Comparison of ENCODE assay signal across 16 cellular contexts in the genomic region with DNA sequence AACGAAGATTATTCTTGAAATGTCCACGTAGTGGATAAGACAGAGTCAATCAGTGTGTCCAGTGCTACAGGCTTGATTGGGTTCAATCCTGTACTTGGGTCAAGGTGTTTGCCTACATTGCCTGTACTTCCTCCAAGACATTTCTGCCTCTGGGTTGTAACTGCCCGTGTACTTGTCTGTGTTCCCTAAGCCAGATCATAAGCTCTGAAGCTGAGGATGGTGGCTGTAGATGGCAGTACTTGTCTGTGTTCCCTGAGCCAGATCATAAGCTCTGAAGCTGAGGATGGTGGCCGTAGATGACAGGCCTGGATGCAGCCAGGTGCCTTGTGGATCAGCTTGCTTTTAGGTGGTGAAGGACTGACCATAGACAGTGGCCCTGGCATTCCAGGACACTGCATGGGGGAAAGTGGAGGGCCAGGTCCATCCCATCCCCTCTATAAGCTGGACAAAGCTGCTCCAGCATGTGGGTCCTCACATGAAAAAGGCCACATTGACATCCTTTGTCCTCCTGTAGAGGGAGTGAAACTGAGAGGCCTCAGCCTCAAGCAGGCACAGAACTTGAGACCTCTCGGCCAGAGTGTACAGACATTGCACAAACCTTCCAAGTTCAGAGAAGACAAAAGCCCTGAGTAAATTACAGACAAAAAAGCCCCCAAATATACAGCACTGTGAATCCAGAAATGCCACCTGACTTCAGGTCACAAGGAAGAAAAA. TPM values are rescaled to one million over a fixed set of nuclear protein-coding genes. Genes with fewer than 3 reads are reported as not detected.
DNase-seq lines count a peak whose midpoint lies in the region; ATAC-seq, FAIRE-seq and TF ChIP-seq lines count a peak whose summit lies in the region.
"Had no signal": no experiment of that assay in that cellular context is flagged by ENCODE, and none has a peak within 500 bp of the region (broad histone marks: within the 10 kb centered on the region; RNA-seq: fewer than 3 reads in every experiment).

No MANE protein-coding gene starts in this region.

- ATAC-seq in HepG2 (peak; percentile 8; the same call in 2 of the 3 replicates), right lobe of liver (no peak), RWPE2 (ENCODE audit: low read depth) (no peak), HG03354 (IDR thresholded peaks at IDR 0.05; ENCODE audit: poor library complexity, severe bottlenecking, unreplicated experiment) (no peak), HG03520 (IDR thresholded peaks at IDR 0.05; ENCODE audit: unreplicated experiment) (no peak), HG03159 (IDR thresholded peaks at IDR 0.05; ENCODE audit: unreplicated experiment) (no peak)

- no peak for TF ChIP-seq EP300 in HepG2 (IDR thresholded peaks at IDR 0.05; ENCODE audit: low read depth in 2 of 2, low read length in 2 of 2)
- no peak for TF ChIP-seq EP300 in HepG2 (CRISPR knock-in tag; IDR thresholded peaks at IDR 0.05; ENCODE audit: borderline replicate concordance)
- TF ChIP-seq EP300 in H1 (IDR thresholded peaks at IDR 0.05; ENCODE audit: borderline replicate concordance in 1 of 2, low read depth in 2 of 2, low read length in 2 of 2) = no peak

- no peak overlapping the region for H2BK20ac ChIP-seq in H1 (ENCODE audit: low read length)

- no peak overlapping the region; the same call in 1 of the 2 replicates for H2BK5ac ChIP-seq in H1 (ENCODE audit: low read depth, low read length)

- FAIRE-seq in HepG2 (lab: Jason Lieb, UNC) (no peak), H1 (lab: Jason Lieb, UNC) (no peak)
- FAIRE-seq: TTC549 had no signal

- 76% methylated on average over 4 of the region's 5 CpGs for WGBS in HepG2 (ENCODE audit: low lambda C conversion rate)
- WGBS in right lobe of liver (ENCODE audit: insufficient coverage, low coverage, low lambda C conversion rate, missing lambda C conversion rate) = 50% methylated on average over 3 of the region's 5 CpGs
- WGBS in H1 (ENCODE audit: extremely low coverage in 1 of 2, insufficient coverage in 1 of 2, insufficient read length in 1 of 2, insufficient replicate concordance in 2 of 2, low coverage in 1 of 2, low lambda C conversion rate in 2 of 2, missing lambda C conversion rate in 1 of 2), 2 experiments = 93% methylated on average over 5 of the region's 5 CpGs; no CpG with 5 or more reads in 1 of the 2 experiments

- in situ Hi-C loops in HepG2 (cut with HindIII; ENCODE audit: extremely low pct_ligation_motif_present, low pct_unique_long_range_greater_than_20kb) = no loop called here

- TF ChIP-seq CTCF in HepG2 (CRISPR knock-in tag; IDR thresholded peaks at IDR 0.05) (peak; percentile 37), right lobe of liver (IDR thresholded peaks at IDR 0.05) (no peak), RWPE2 (IDR thresholded peaks at IDR 0.05; ENCODE audit: poor library complexity, severe bottlenecking) (no peak), H1 (IDR thresholded peaks at IDR 0.05; ENCODE audit: control extremely low read depth in 1 of 3, insufficient read depth in 1 of 3, low read depth in 1 of 3, low read length in 3 of 3) (no peak)

- no peak overlapping the region for H3K56ac ChIP-seq in H1 (replicated peaks; ENCODE audit: insufficient read length, low read depth, low read length)

- no peak overlapping the region for H2BK15ac ChIP-seq in H1 (ENCODE audit: low read length)

- TF ChIP-seq RAD21 in HepG2 (CRISPR knock-in tag; IDR thresholded peaks at IDR 0.05) = no peak
- no peak for TF ChIP-seq RAD21 in H1 (IDR thresholded peaks at IDR 0.05 in 1 of 2, conservative IDR thresholded peaks at IDR 0.05 in 1 of 2; ENCODE audit: low read depth in 2 of 2, low read length in 2 of 2)

- peaks cover 10 to 36% of the 10 kb centered on the region in 2 experiments; a peak in 4 of 5 replicates for H3K36me3 ChIP-seq in HepG2 (replicated peaks in 1 of 2; ENCODE audit: control insufficient read depth in 1 of 2, insufficient read depth in 2 of 2, low read length in 2 of 2)
- peaks cover 0 to 15% (median 8%) of the 10 kb centered on the region in 4 donors for H3K36me3 ChIP-seq in right lobe of liver
- peaks cover 45% of the 10 kb centered on the region for H3K36me3 ChIP-seq in RWPE2 (ENCODE audit: low read depth)
- H3K36me3 ChIP-seq in H1 (ENCODE audit: control insufficient read depth in 2 of 4, insufficient read depth in 4 of 4, low read length in 3 of 4) = peaks cover 6 to 31% (median 17%) of the 10 kb centered on the region in 4 experiments; a peak in 6 of 8 replicates

- H2BK120ac ChIP-seq in H1 (replicated peaks; ENCODE audit: low read depth, low read length) = no peak overlapping the region

- H4K5ac ChIP-seq in H1 (ENCODE audit: insufficient read length, low read depth, low read length) = no peak overlapping the region

- H3K4me3 ChIP-seq in HepG2 (replicated peaks in 1 of 3; ENCODE audit: insufficient read depth in 1 of 3, low read depth in 2 of 3, low read length in 3 of 3) (no peak overlapping the region), right lobe of liver (no peak overlapping the region), RWPE2 (ENCODE audit: severe bottlenecking) (no peak overlapping the region), H1 (ENCODE audit: extremely low read depth in 1 of 4, insufficient read depth in 2 of 4, low read depth in 3 of 4, low read length in 4 of 4) (no peak overlapping the region)

- no peak overlapping the region for H3K23ac ChIP-seq in H1 (ENCODE audit: insufficient read length)

- H3K4me1 ChIP-seq in HepG2 (ENCODE audit: insufficient read depth, low read length) = peaks cover 30% of the 10 kb centered on the region
- H3K4me1 ChIP-seq in right lobe of liver = peaks cover 0 to 7% (median 3%) of the 10 kb centered on the region in 4 donors
- peaks cover 4% of the 10 kb centered on the region for H3K4me1 ChIP-seq in RWPE2 (ENCODE audit: insufficient read depth, poor library complexity, severe bottlenecking)
- H3K4me1 ChIP-seq in H1 (replicated peaks in 1 of 4; ENCODE audit: control insufficient read depth in 3 of 4, insufficient read depth in 4 of 4, low read length in 3 of 4) = peaks cover 0 to 12% (median 3%) of the 10 kb centered on the region in 4 experiments; a peak in 4 of 7 replicates

- H3K9ac ChIP-seq in HepG2 (ENCODE audit: insufficient read depth, low read depth, low read length) (no peak overlapping the region), H1 (replicated peaks in 1 of 4; ENCODE audit: extremely low read depth in 1 of 4, low read depth in 3 of 4, low read length in 3 of 4) (no peak overlapping the region; a peak in 2 of 7 replicates)

- H2BK12ac ChIP-seq in H1 (ENCODE audit: low read depth, low read length) = no peak overlapping the region

- no peak overlapping the region for H3K4me2 ChIP-seq in HepG2 (ENCODE audit: low read depth, low read length)
- H3K4me2 ChIP-seq in H1 (ENCODE audit: insufficient read depth in 1 of 2, low read depth in 2 of 2, low read length in 2 of 2) = no peak overlapping the region; a peak in 1 of 4 replicates

- BruUV-seq in HepG2 (replicated peaks; lab: Mats Ljungman, UMichigan) = no TSS peak

- H4K8ac ChIP-seq in H1 (ENCODE audit: extremely low read depth, insufficient read depth, low read length) = no peak overlapping the region

- peaks cover 14% of the 10 kb centered on the region for H3K23me2 ChIP-seq in H1 (ENCODE audit: low read depth, low read length)

- H3K79me2 ChIP-seq in HepG2 (ENCODE audit: insufficient read depth, low read length) (peaks cover 16% of the 10 kb centered on the region), H1 (ENCODE audit: control insufficient read depth in 1 of 2, insufficient read depth in 2 of 2, low read length in 2 of 2) (peaks cover 0 to 16% of the 10 kb centered on the region in 2 experiments; a peak in 2 of 4 replicates)

- H4K20me1 ChIP-seq in HepG2 (ENCODE audit: insufficient read depth, low read length) (no peaks in the 10 kb centered on the region), H1 (replicated peaks in 1 of 2; ENCODE audit: control insufficient read depth in 1 of 2, insufficient read depth in 2 of 2, low read length in 2 of 2) (peaks cover 0 to 5% of the 10 kb centered on the region in 2 experiments)

- intact Hi-C loops in HepG2 (cut with micrococcal nuclease; ENCODE audit: unreplicated experiment) = loop anchor here (2.0 kb wide), 1 partner anchor 25 kb away; no protein-coding TSS in a partner anchor
- intact Hi-C loops in right lobe of liver (cut with DNase I) = no loop called here

- DNase-seq in HepG2 (ENCODE audit: low spot score) = no peak
- no peak for DNase-seq in right lobe of liver
- peak; percentile 28 for DNase-seq in RWPE2 (ENCODE audit: low spot score)
- DNase-seq in H1 (ENCODE audit: low read depth in 1 of 2, low spot score in 2 of 2) = no peak
- no peak for DNase-seq in NCI-H526 treated with DMSO at 0.1 percent for 48 hours (lab: John Stamatoyannopoulos, UW)
- DNase-seq: amniotic stem cell, COR-L47, NCI-H748 treated with DMSO at 0.1 percent for 48 hours had no signal

- H4K91ac ChIP-seq in H1 (replicated peaks; ENCODE audit: insufficient read length, low read length) = peak overlapping the region; percentile 20

- no peak overlapping the region; the same call in 1 of the 2 replicates for H2AK5ac ChIP-seq in H1 (ENCODE audit: low read depth, low read length)

- H3K79me1 ChIP-seq in H1 (ENCODE audit: low read depth, low read length) = peaks cover 9% of the 10 kb centered on the region

- no peak overlapping the region for H3K4ac ChIP-seq in H1 (replicated peaks; ENCODE audit: insufficient read length, low read depth, low read length)

- TF ChIP-seq POLR2A in HepG2 (IDR thresholded peaks at IDR 0.05; ENCODE audit: insufficient read depth in 1 of 2, low read depth in 2 of 2, low read length in 2 of 2) (no peak), right lobe of liver (IDR thresholded peaks at IDR 0.05) (no peak), H1 (IDR thresholded peaks at IDR 0.05; ENCODE audit: control extremely low read depth in 1 of 2, low read depth in 2 of 2, low read length in 2 of 2) (no peak)

- H3K27ac ChIP-seq in HepG2 (ENCODE audit: extremely low read length, insufficient read depth, low read length) (peak overlapping the region; percentile 1), right lobe of liver (no peak overlapping the region), RWPE2 (ENCODE audit: poor library complexity, severe bottlenecking) (no peak overlapping the region), H1 (ENCODE audit: low read depth, low read length) (no peak overlapping the region)

- H2AFZ ChIP-seq in HepG2 (ENCODE audit: low read length) (no peak overlapping the region), H1 (ENCODE audit: low read length) (no peak overlapping the region)

- POLR2A ChIA-PET in HepG2 (lab: Yijun Ruan, JAX) (interaction anchor here (2.0 to 2.8 kb wide), 3 partner anchors 9 to 38 kb away, joined by 10 to 18 read pairs (median 15); partner anchors contain the start of genes EXOSC10 and MASP2), H1 (lab: Charles Lee; ENCODE audit: partially characterized antibody) (interaction anchor here (0.6 to 6.5 kb wide), 7 partner anchors 9 to 121 kb away, joined by 3 to 44 read pairs (median 4); no protein-coding TSS in a partner anchor)

- H3K9me3 ChIP-seq in HepG2 (ENCODE audit: low read length) = no peaks in the 10 kb centered on the region
- H3K9me3 ChIP-seq in right lobe of liver = no peaks in the 10 kb centered on the region
- H3K9me3 ChIP-seq in RWPE2 (ENCODE audit: severe bottlenecking) = no peaks in the 10 kb centered on the region
- H3K9me3 ChIP-seq in H1 (ENCODE audit: insufficient read depth in 2 of 2, low read depth in 1 of 2, low read length in 1 of 2) = no peaks in the 10 kb centered on the region

- H3K27me3 ChIP-seq in HepG2 (ENCODE audit: control insufficient read depth in 1 of 2, insufficient read depth in 2 of 2, low read length in 2 of 2) = no peaks in the 10 kb centered on the region; a peak in 1 of 5 replicates
- H3K27me3 ChIP-seq in right lobe of liver = no peaks in the 10 kb centered on the region
- H3K27me3 ChIP-seq in RWPE2 (ENCODE audit: insufficient read depth, poor library complexity, severe bottlenecking) = no peaks in the 10 kb centered on the region
- H3K27me3 ChIP-seq in H1 (replicated peaks in 1 of 4; ENCODE audit: control insufficient read depth in 3 of 4, extremely low read depth in 1 of 4, insufficient read depth in 3 of 4, low read length in 3 of 4) = no peaks in the 10 kb centered on the region; a peak in 1 of 7 replicates

- no peak overlapping the region for H3K18ac ChIP-seq in H1 (ENCODE audit: extremely low read depth, low read length)

- CTCF ChIA-PET in HepG2 (lab: Yijun Ruan, JAX; ENCODE audit: low intra/inter-chr PET ratio, low total read pairs) (no interaction called here), H1 (lab: Charles Lee; ENCODE audit: partially characterized antibody) (interaction anchor here (0.6 to 8.6 kb wide), 12 partner anchors 8 to 1772 kb away, joined by 3 to 115 read pairs (median 4); no protein-coding TSS in a partner anchor)

- H3K14ac ChIP-seq in H1 (ENCODE audit: insufficient read length) = no peak overlapping the region

RNA-seq across cellular contexts. Expression of gene SRM, which starts 2.0 kb away (rescaled TPM):
- total RNA-seq in HepG2 (2016; rRNA removed; fragmentation: Illumina TruSeq; extraction: Trizol) = 30.3 and 31.8 TPM in 2 replicates
- total RNA-seq in HepG2 (2016; cell fraction: cytosol; rRNA removed; fragmentation: Illumina TruSeq; extraction: Trizol; ENCODE audit: low read depth) = 135 and 147 TPM in 2 replicates
- 25.7 and 30.7 TPM in 2 replicates for total RNA-seq in HepG2 (2016; cell fraction: insoluble cytoplasmic fraction; rRNA removed; fragmentation: Illumina TruSeq; extraction: Trizol)
- total RNA-seq in HepG2 (2016; cell fraction: membrane; rRNA removed; fragmentation: Illumina TruSeq; extraction: Trizol) = 114 and 136 TPM in 2 replicates
- 26.5 and 27.5 TPM in 2 replicates for total RNA-seq in HepG2 (2016; cell fraction: nucleus; rRNA removed; fragmentation: Illumina TruSeq; extraction: Trizol)
- 27.9 and 28.9 TPM in 2 replicates for polyA plus RNA-seq in HepG2 (2011; rRNA removed)
- polyA plus RNA-seq in HepG2 (2011; cell fraction: cytosol; rRNA removed) = 31.9 and 46.3 TPM in 2 replicates
- polyA plus RNA-seq in HepG2 (2011; cell fraction: nucleus; rRNA removed) = 45.6 and 49.3 TPM in 2 replicates
- 65.4 and 89.3 TPM in 2 replicates for polyA plus RNA-seq in HepG2 (2012)
- 838 and 884 TPM in 2 replicates for polyA plus RNA-seq in HepG2 (2016; cell fraction: cytosol; fragmentation: Illumina TruSeq; extraction: Trizol; ENCODE audit: low read depth)
- polyA plus RNA-seq in HepG2 (2016; cell fraction: insoluble cytoplasmic fraction; fragmentation: Illumina TruSeq; extraction: Trizol; ENCODE audit: low read depth) = 117 and 162 TPM in 2 replicates
- polyA plus RNA-seq in HepG2 (2016; cell fraction: membrane; fragmentation: Illumina TruSeq; extraction: Trizol; ENCODE audit: low read depth) = 559 and 572 TPM in 2 replicates
- 139 and 141 TPM in 2 replicates for polyA plus RNA-seq in HepG2 (2016; cell fraction: nucleus; fragmentation: Illumina TruSeq; extraction: Trizol; ENCODE audit: insufficient read depth, low read depth)
- polyA minus RNA-seq in HepG2 (2011; rRNA and poly(A)+ RNA removed; ENCODE audit: low replicate concordance) = 88.7 and 179 TPM in 2 replicates
- polyA minus RNA-seq in HepG2 (2011; cell fraction: cytosol; rRNA and poly(A)+ RNA removed) = 52.4 and 61.3 TPM in 2 replicates
- 19.2 and 22.9 TPM in 2 replicates for polyA minus RNA-seq in HepG2 (2011; cell fraction: nucleus; rRNA and poly(A)+ RNA removed)
- 10 to 100 TPM; 24.3 to 72.8 (median 31.6) TPM for total RNA-seq in right lobe of liver
- total RNA-seq in H1 (2021; fragmentation: NEBNext Ultra II Directional; extraction: Animal tissue kit (Norgen Biotek cat#: 25700)) = 206 and 208 TPM in 2 replicates
- polyA plus RNA-seq in H1 (2011; rRNA removed) = 110 and 182 TPM in 2 replicates
- polyA plus RNA-seq in H1 (2011; cell fraction: cytosol; rRNA removed) = 94.1 TPM
- 133 TPM for polyA plus RNA-seq in H1 (2011; cell fraction: nucleus; rRNA removed)
- 123 to 274 TPM (median 235 TPM) in 4 replicates for polyA plus RNA-seq in H1 (2012, experiment 1 of 2)
- 289 TPM for polyA plus RNA-seq in H1 (2012, experiment 2 of 2)
- polyA plus RNA-seq in H1 (2013, experiment 1 of 2) = 291 TPM
- polyA plus RNA-seq in H1 (2013, experiment 2 of 2) = 264 TPM
- 78.0 and 108 TPM in 2 replicates for polyA minus RNA-seq in H1 (2011; rRNA and poly(A)+ RNA removed)
- polyA minus RNA-seq in H1 (2011; cell fraction: cytosol; rRNA and poly(A)+ RNA removed) = 134 TPM
- polyA minus RNA-seq in H1 (2011; cell fraction: nucleus; rRNA and poly(A)+ RNA removed) = 86.5 TPM

RNA-seq across cellular contexts. Expression of gene MASP2, which starts 14.8 kb away (rescaled TPM):
- total RNA-seq in HepG2 (2016; rRNA removed; fragmentation: Illumina TruSeq; extraction: Trizol) = 3.7 and 7.1 TPM in 2 replicates
- total RNA-seq in HepG2 (2016; cell fraction: cytosol; rRNA removed; fragmentation: Illumina TruSeq; extraction: Trizol; ENCODE audit: low read depth) = 4.0 and 4.1 TPM in 2 replicates
- 3.6 and 8.1 TPM in 2 replicates for total RNA-seq in HepG2 (2016; cell fraction: insoluble cytoplasmic fraction; rRNA removed; fragmentation: Illumina TruSeq; extraction: Trizol)
- total RNA-seq in HepG2 (2016; cell fraction: membrane; rRNA removed; fragmentation: Illumina TruSeq; extraction: Trizol) = 4.8 TPM in 2 replicates
- 5.4 and 6.7 TPM in 2 replicates for total RNA-seq in HepG2 (2016; cell fraction: nucleus; rRNA removed; fragmentation: Illumina TruSeq; extraction: Trizol)
- 11.8 and 16.7 TPM in 2 replicates for polyA plus RNA-seq in HepG2 (2011; rRNA removed)
- 10.8 and 16.3 TPM in 2 replicates for polyA plus RNA-seq in HepG2 (2011; cell fraction: cytosol; rRNA removed)
- polyA plus RNA-seq in HepG2 (2011; cell fraction: nucleus; rRNA removed) = 17.0 and 17.1 TPM in 2 replicates
- 6.6 and 7.0 TPM in 2 replicates for polyA plus RNA-seq in HepG2 (2012)
- 4.2 and 4.5 TPM in 2 replicates for polyA plus RNA-seq in HepG2 (2016; cell fraction: cytosol; fragmentation: Illumina TruSeq; extraction: Trizol; ENCODE audit: low read depth)
- 5.6 and 6.9 TPM in 2 replicates for polyA plus RNA-seq in HepG2 (2016; cell fraction: insoluble cytoplasmic fraction; fragmentation: Illumina TruSeq; extraction: Trizol; ENCODE audit: low read depth)
- polyA plus RNA-seq in HepG2 (2016; cell fraction: membrane; fragmentation: Illumina TruSeq; extraction: Trizol; ENCODE audit: low read depth) = 5.1 and 5.7 TPM in 2 replicates
- 23.4 and 24.9 TPM in 2 replicates for polyA plus RNA-seq in HepG2 (2016; cell fraction: nucleus; fragmentation: Illumina TruSeq; extraction: Trizol; ENCODE audit: insufficient read depth, low read depth)
- polyA minus RNA-seq in HepG2 (2011; rRNA and poly(A)+ RNA removed; ENCODE audit: low replicate concordance) = 1.6 and 14.9 TPM in 2 replicates
- 5.7 and 6.9 TPM in 2 replicates for polyA minus RNA-seq in HepG2 (2011; cell fraction: cytosol; rRNA and poly(A)+ RNA removed)
- polyA minus RNA-seq in HepG2 (2011; cell fraction: nucleus; rRNA and poly(A)+ RNA removed) = 9.3 and 9.4 TPM in 2 replicates
- total RNA-seq in right lobe of liver = 100 to 1,000 TPM; 144 to 222 (median 185) TPM
- 0.90 and 1.2 TPM in 2 replicates for total RNA-seq in H1 (2021; fragmentation: NEBNext Ultra II Directional; extraction: Animal tissue kit (Norgen Biotek cat#: 25700))
- 0.54 and 0.78 TPM in 2 replicates for polyA plus RNA-seq in H1 (2011; rRNA removed)
- polyA plus RNA-seq in H1 (2011; cell fraction: cytosol; rRNA removed) = 0.43 TPM
- 2.1 TPM for polyA plus RNA-seq in H1 (2011; cell fraction: nucleus; rRNA removed)
- polyA plus RNA-seq in H1 (2012, experiment 1 of 2) = 2.7 to 2.9 TPM (median 2.8 TPM) in 4 replicates
- 0.77 TPM for polyA plus RNA-seq in H1 (2012, experiment 2 of 2)
- polyA plus RNA-seq in H1 (2013, experiment 1 of 2) = 0.61 TPM
- polyA plus RNA-seq in H1 (2013, experiment 2 of 2) = 0.72 TPM
- 0.29 and 0.63 TPM in 2 replicates for polyA minus RNA-seq in H1 (2011; rRNA and poly(A)+ RNA removed)
- polyA minus RNA-seq in H1 (2011; cell fraction: cytosol; rRNA and poly(A)+ RNA removed) = not detected
- 1.2 TPM for polyA minus RNA-seq in H1 (2011; cell fraction: nucleus; rRNA and poly(A)+ RNA removed)
- total RNA-seq: epithelial cell of proximal tubule, LHCN-M2, subcutaneous adipose tissue had no signal
- polyA plus RNA-seq: neural cell had no signal

RNA-seq across cellular contexts. Expression of gene EXOSC10, which starts 37.9 kb away (rescaled TPM):
- total RNA-seq in HepG2 (2016; rRNA removed; fragmentation: Illumina TruSeq; extraction: Trizol) (67.6 and 68.7 TPM in 2 replicates), right lobe of liver (10 to 100 TPM; 13.4 to 32.4 (median 20.7) TPM)
- 16.6 and 19.3 TPM in 2 replicates for total RNA-seq in HepG2 (2016; cell fraction: cytosol; rRNA removed; fragmentation: Illumina TruSeq; extraction: Trizol; ENCODE audit: low read depth)
- total RNA-seq in HepG2 (2016; cell fraction: insoluble cytoplasmic fraction; rRNA removed; fragmentation: Illumina TruSeq; extraction: Trizol) = 64.1 and 68.9 TPM in 2 replicates
- total RNA-seq in HepG2 (2016; cell fraction: membrane; rRNA removed; fragmentation: Illumina TruSeq; extraction: Trizol) = 19.3 and 22.8 TPM in 2 replicates
- 56.2 and 67.2 TPM in 2 replicates for total RNA-seq in HepG2 (2016; cell fraction: nucleus; rRNA removed; fragmentation: Illumina TruSeq; extraction: Trizol)
- polyA plus RNA-seq in HepG2 (2011; rRNA removed) (37.4 and 48.4 TPM in 2 replicates), H1 (2011; rRNA removed) (44.1 and 57.9 TPM in 2 replicates)
- 33.5 and 35.4 TPM in 2 replicates for polyA plus RNA-seq in HepG2 (2011; cell fraction: cytosol; rRNA removed)
- polyA plus RNA-seq in HepG2 (2011; cell fraction: nucleus; rRNA removed) = 128 and 156 TPM in 2 replicates
- polyA plus RNA-seq in HepG2 (2012) = 38.0 and 43.1 TPM in 2 replicates
- 7.9 and 8.4 TPM in 2 replicates for polyA plus RNA-seq in HepG2 (2016; cell fraction: cytosol; fragmentation: Illumina TruSeq; extraction: Trizol; ENCODE audit: low read depth)
- 64.7 and 72.3 TPM in 2 replicates for polyA plus RNA-seq in HepG2 (2016; cell fraction: insoluble cytoplasmic fraction; fragmentation: Illumina TruSeq; extraction: Trizol; ENCODE audit: low read depth)
- 9.4 and 13.9 TPM in 2 replicates for polyA plus RNA-seq in HepG2 (2016; cell fraction: membrane; fragmentation: Illumina TruSeq; extraction: Trizol; ENCODE audit: low read depth)
- 144 and 154 TPM in 2 replicates for polyA plus RNA-seq in HepG2 (2016; cell fraction: nucleus; fragmentation: Illumina TruSeq; extraction: Trizol; ENCODE audit: insufficient read depth, low read depth)
- polyA minus RNA-seq in HepG2 (2011; rRNA and poly(A)+ RNA removed; ENCODE audit: low replicate concordance) = 34.2 and 70.1 TPM in 2 replicates
- 21.7 and 22.2 TPM in 2 replicates for polyA minus RNA-seq in HepG2 (2011; cell fraction: cytosol; rRNA and poly(A)+ RNA removed)
- 95.5 and 98.0 TPM in 2 replicates for polyA minus RNA-seq in HepG2 (2011; cell fraction: nucleus; rRNA and poly(A)+ RNA removed)
- total RNA-seq in H1 (2021; fragmentation: NEBNext Ultra II Directional; extraction: Animal tissue kit (Norgen Biotek cat#: 25700)) = 77.3 and 86.1 TPM in 2 replicates
- 71.8 TPM for polyA plus RNA-seq in H1 (2011; cell fraction: cytosol; rRNA removed)
- polyA plus RNA-seq in H1 (2011; cell fraction: nucleus; rRNA removed) = 104 TPM
- polyA plus RNA-seq in H1 (2012, experiment 1 of 2) = 68.8 to 78.7 TPM (median 73.7 TPM) in 4 replicates
- polyA plus RNA-seq in H1 (2012, experiment 2 of 2) = 13.8 TPM
- polyA plus RNA-seq in H1 (2013, experiment 1 of 2) = 55.9 TPM
- polyA plus RNA-seq in H1 (2013, experiment 2 of 2) = 52.2 TPM
- polyA minus RNA-seq in H1 (2011; rRNA and poly(A)+ RNA removed) = 66.7 and 90.4 TPM in 2 replicates
- polyA minus RNA-seq in H1 (2011; cell fraction: cytosol; rRNA and poly(A)+ RNA removed) = 33.6 TPM
- 74.2 TPM for polyA minus RNA-seq in H1 (2011; cell fraction: nucleus; rRNA and poly(A)+ RNA removed)

RNA-seq across cellular contexts. Expression of gene TARDBP, which starts 49.4 kb away (rescaled TPM):
- total RNA-seq in HepG2 (2016; rRNA removed; fragmentation: Illumina TruSeq; extraction: Trizol) = 62.4 and 159 TPM in 2 replicates
- 18.0 and 22.2 TPM in 2 replicates for total RNA-seq in HepG2 (2016; cell fraction: cytosol; rRNA removed; fragmentation: Illumina TruSeq; extraction: Trizol; ENCODE audit: low read depth)
- total RNA-seq in HepG2 (2016; cell fraction: insoluble cytoplasmic fraction; rRNA removed; fragmentation: Illumina TruSeq; extraction: Trizol) = 61.9 and 166 TPM in 2 replicates
- total RNA-seq in HepG2 (2016; cell fraction: membrane; rRNA removed; fragmentation: Illumina TruSeq; extraction: Trizol) = 44.5 and 57.9 TPM in 2 replicates
- total RNA-seq in HepG2 (2016; cell fraction: nucleus; rRNA removed; fragmentation: Illumina TruSeq; extraction: Trizol) = 75.1 and 75.6 TPM in 2 replicates
- polyA plus RNA-seq in HepG2 (2011; rRNA removed) = 78.1 and 93.0 TPM in 2 replicates
- 52.7 and 80.2 TPM in 2 replicates for polyA plus RNA-seq in HepG2 (2011; cell fraction: cytosol; rRNA removed)
- polyA plus RNA-seq in HepG2 (2011; cell fraction: nucleus; rRNA removed) = 205 and 230 TPM in 2 replicates
- polyA plus RNA-seq in HepG2 (2012) = 127 and 172 TPM in 2 replicates
- 10.2 and 11.3 TPM in 2 replicates for polyA plus RNA-seq in HepG2 (2016; cell fraction: cytosol; fragmentation: Illumina TruSeq; extraction: Trizol; ENCODE audit: low read depth)
- 370 and 411 TPM in 2 replicates for polyA plus RNA-seq in HepG2 (2016; cell fraction: insoluble cytoplasmic fraction; fragmentation: Illumina TruSeq; extraction: Trizol; ENCODE audit: low read depth)
- 38.9 and 43.1 TPM in 2 replicates for polyA plus RNA-seq in HepG2 (2016; cell fraction: membrane; fragmentation: Illumina TruSeq; extraction: Trizol; ENCODE audit: low read depth)
- polyA plus RNA-seq in HepG2 (2016; cell fraction: nucleus; fragmentation: Illumina TruSeq; extraction: Trizol; ENCODE audit: insufficient read depth, low read depth) = 236 and 265 TPM in 2 replicates
- polyA minus RNA-seq in HepG2 (2011; rRNA and poly(A)+ RNA removed; ENCODE audit: low replicate concordance) = 37.3 and 69.3 TPM in 2 replicates
- 75.8 and 85.2 TPM in 2 replicates for polyA minus RNA-seq in HepG2 (2011; cell fraction: cytosol; rRNA and poly(A)+ RNA removed)
- 227 and 240 TPM in 2 replicates for polyA minus RNA-seq in HepG2 (2011; cell fraction: nucleus; rRNA and poly(A)+ RNA removed)
- 10 to 100 TPM; 57.2 to 84.4 (median 73.8) TPM for total RNA-seq in right lobe of liver
- 232 and 240 TPM in 2 replicates for total RNA-seq in H1 (2021; fragmentation: NEBNext Ultra II Directional; extraction: Animal tissue kit (Norgen Biotek cat#: 25700))
- 121 and 144 TPM in 2 replicates for polyA plus RNA-seq in H1 (2011; rRNA removed)
- 216 TPM for polyA plus RNA-seq in H1 (2011; cell fraction: cytosol; rRNA removed)
- polyA plus RNA-seq in H1 (2011; cell fraction: nucleus; rRNA removed) = 92.6 TPM
- polyA plus RNA-seq in H1 (2012, experiment 1 of 2) = 239 to 401 TPM (median 318 TPM) in 4 replicates
- 40.2 TPM for polyA plus RNA-seq in H1 (2012, experiment 2 of 2)
- polyA plus RNA-seq in H1 (2013, experiment 1 of 2) = 183 TPM
- 175 TPM for polyA plus RNA-seq in H1 (2013, experiment 2 of 2)
- 122 and 124 TPM in 2 replicates for polyA minus RNA-seq in H1 (2011; rRNA and poly(A)+ RNA removed)
- 148 TPM for polyA minus RNA-seq in H1 (2011; cell fraction: cytosol; rRNA and poly(A)+ RNA removed)
- polyA minus RNA-seq in H1 (2011; cell fraction: nucleus; rRNA and poly(A)+ RNA removed) = 132 TPM

Comparison
In these comparisons a context has a peak if more than half of its experiments do, and no peak if none do; other contexts are left out.
1. RNA of gene MASP2, which starts 14.8 kb away (total RNA-seq): 144 to 222 TPM in right lobe of liver; 3.6 to 8.1 TPM in HepG2 and 0.90 to 1.2 TPM in H1; every median in the first group is over 10 times any median in the second.
2. Of the 41 proteins assayed by ChIP-seq in both HepG2 and H1: peak only in HepG2: CTCF; only in H1: none; in both: none; in neither: 40.